In genomic region chr1:3714814-3715213, GRCh38 we compare ENCODE assay signal across 24 cellular contexts. TPM values are rescaled to one million over a fixed set of nuclear protein-coding genes. Genes with fewer than 3 reads are reported as not detected.
"Had no signal": no experiment of that assay in that cellular context is flagged by ENCODE, and none has a peak within 500 bp of the region (broad histone marks: within the 10 kb centered on the region; RNA-seq: fewer than 3 reads in every experiment).

No MANE protein-coding gene starts in this region.

- H3K36me3 ChIP-seq: heart left ventricle, vagina had no signal

- H3K4me3 ChIP-seq: heart left ventricle, testis, vagina had no signal

- DNase-seq: activated CD4-positive, alpha-beta T cell treated with anti-CD3 and anti-CD28 coated beads, Interleukin-2, amount 10 ng/mL, durations not matched to agents 7 days and 5 days; activated CD4-positive, CD25-positive, alpha-beta regulatory T cell treated with anti-CD3 and anti-CD28 coated beads, Interleukin-2, amount 50 U/mL, for 72 hours; activated CD8-positive, alpha-beta T cell treated with anti-CD3 and anti-CD28 coated beads, Interleukin-2, amount 10 ng/mL, durations not matched to agents 7 days and 5 days; activated gamma-delta T cell; activated naive CD4-positive, alpha-beta T cell treated with anti-CD3 and anti-CD28 coated beads, Interleukin-2, amount 50 U/mL, for 16 hours; activated naive CD8-positive, alpha-beta T cell treated with anti-CD3 and anti-CD28 coated beads, Interleukin-2, amount 50 U/mL, for 24 hours; aorta; effector memory CD8-positive, alpha-beta T cell; left cardiac atrium; nephron progenitor cell; testis had no signal

- H3K27me3 ChIP-seq: testis, vagina had no signal

- H3K4me1 ChIP-seq: testis had no signal

- H3K27ac ChIP-seq: testis, vagina, VCaP had no signal

- H3K9me3 ChIP-seq: heart left ventricle, testis, vagina had no signal

- ATAC-seq: activated CD8-positive, alpha-beta T cell treated with anti-CD3 and anti-CD28 coated beads, Interleukin-2, amount 10 ng/mL, durations not matched to agents 7 days and 5 days; activated naive CD8-positive, alpha-beta T cell treated with anti-CD3 and anti-CD28 coated beads, Interleukin-2, amount 50 U/mL, for 24 hours; effector memory CD8-positive, alpha-beta T cell; esophagus mucosa had no signal

RNA-seq across cellular contexts. Expression of gene CCDC27, which starts 37.4 kb away (rescaled TPM):
- total RNA-seq: activated CD4-positive, alpha-beta T cell treated with anti-CD3 and anti-CD28 coated beads, Interleukin-2, amount 10 ng/mL, durations not matched to agents 7 days and 5 days; activated CD8-positive, alpha-beta T cell treated with anti-CD3 and anti-CD28 coated beads, Interleukin-2, amount 10 ng/mL, durations not matched to agents 7 days and 5 days; activated T-helper 1 cell treated with anti-CD3 and anti-CD28 coated beads, Interleukin-12 subunit alpha, Interleukin-12 subunit beta, Interleukin-2, Interleukin-4 antibody, amounts not matched to agents 30 ng/mL and 10 ng/mL and 1 ng/mL, durations not matched to agents 14 hours and 24 hours and 36 hours; aorta; cardiac septum; dermis microvascular lymphatic vessel endothelial cell; endothelial cell of umbilical vein; esophagus mucosa; frontal cortex; heart left ventricle; left cardiac atrium; lower leg skin; mononuclear cell; renal cortical epithelial cell; T-helper 2 cell treated with Interferon-gamma antibody and Interleukin-4, amounts not matched to agents 100 ng/mL and 5 ng/mL, for 36 hours; vagina had no signal
- polyA plus RNA-seq: aorta, endothelial cell of umbilical vein, heart left ventricle had no signal

RNA-seq across cellular contexts. Expression of gene SMIM1, which starts 57.7 kb away (rescaled TPM):
- total RNA-seq: activated CD8-positive, alpha-beta T cell treated with anti-CD3 and anti-CD28 coated beads, Interleukin-2, amount 10 ng/mL, durations not matched to agents 7 days and 5 days; frontal cortex; T-helper 2 cell treated with Interferon-gamma antibody and Interleukin-4, amounts not matched to agents 100 ng/mL and 5 ng/mL, for 36 hours; vagina had no signal
